34 cellular contexts compared by ENCODE assay signal in the genomic region with DNA sequence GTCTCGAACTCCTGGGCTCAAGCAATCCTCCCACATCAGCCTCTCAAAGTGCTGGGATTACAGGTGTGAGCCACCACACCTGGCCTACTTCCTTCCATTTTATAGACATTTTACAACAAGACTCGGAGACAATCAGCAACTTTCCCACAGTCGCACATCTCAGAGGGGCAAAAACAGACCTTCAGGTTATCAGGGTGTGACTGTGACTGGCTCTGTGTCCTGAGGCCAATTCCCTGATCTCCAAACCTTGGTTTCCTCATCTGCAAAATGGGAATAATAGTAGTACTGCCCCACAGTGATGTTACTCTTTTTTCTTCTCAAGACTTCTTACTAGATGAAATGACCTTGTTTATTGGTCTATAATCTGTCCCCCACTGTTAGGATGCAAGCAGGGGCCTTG. TPM values are rescaled to one million over a fixed set of nuclear protein-coding genes. Genes with fewer than 3 reads are reported as not detected.
"Had no signal": no experiment of that assay in that cellular context is flagged by ENCODE, and none has a peak within 500 bp of the region (broad histone marks: within the 10 kb centered on the region; RNA-seq: fewer than 3 reads in every experiment).

No MANE protein-coding gene starts in this region.

- H3K36me3 Mint-ChIP-seq: naive thymus-derived CD4-positive, alpha-beta T cell; natural killer cell; neural progenitor cell; stimulated activated memory B cell treated with anti-CD40 and anti-IgM and Interleukin-4, amounts not matched to agents 10 μg/mL and 1 μg/mL and 100 μg/mL, for 72 hours had no signal

- H3K4me1 ChIP-seq: neural progenitor cell, parathyroid adenoma, psoas muscle, spleen, stomach, thyroid gland, tibial nerve, upper lobe of left lung, vagina had no signal

- H3K4me1 Mint-ChIP-seq: natural killer cell; nephron; neural progenitor cell; stimulated activated memory B cell treated with anti-CD40 and anti-IgM and Interleukin-4, amounts not matched to agents 10 μg/mL and 1 μg/mL and 100 μg/mL, for 72 hours had no signal

- H3K79me2 ChIP-seq: parathyroid adenoma had no signal

- H3K4me2 ChIP-seq: neural progenitor cell, smooth muscle cell had no signal

- H3K9me3 Mint-ChIP-seq: natural killer cell; nephron; neural progenitor cell; stimulated activated memory B cell treated with anti-CD40 and anti-IgM and Interleukin-4, amounts not matched to agents 10 μg/mL and 1 μg/mL and 100 μg/mL, for 72 hours; stimulated activated naive CD8-positive, alpha-beta T cell treated with anti-CD3 and anti-CD28 coated beads, Interleukin-15, Interleukin-2, amounts not matched to agents 100 ng/mL and 50 ng/mL, for 24 hours had no signal

- H3K9me3 ChIP-seq: ovary, psoas muscle, spleen, stomach, thoracic aorta, thyroid gland, tibial nerve, upper lobe of left lung, vagina had no signal

- DNase-seq: naive thymus-derived CD4-positive, alpha-beta T cell; natural killer cell; occipital lobe; ovary; posterior cingulate gyrus; psoas muscle; spleen; stimulated activated CD4-positive, alpha-beta T cell treated with anti-CD3 and anti-CD28 coated beads, Interleukin-12 subunit alpha, Interleukin-12 subunit beta, amount 100 ng/mL, for 4 hours; stimulated activated CD4-positive, alpha-beta T cell treated with anti-CD3 and anti-CD28 coated beads, Interleukin-1b, Interleukin-23, amount 100 ng/mL, for 48 hours; stimulated activated CD4-positive, alpha-beta T cell treated with anti-CD3 and anti-CD28 coated beads, Interleukin-4, amount 100 ng/mL, for 1 hour; stimulated activated CD4-positive, alpha-beta T cell treated with anti-CD3 and anti-CD28 coated beads, Interleukin-4, amount 100 ng/mL, for 4 hours; stimulated activated CD8-positive, alpha-beta memory T cell treated with anti-CD3 and anti-CD28 coated beads, Interleukin-4, amount 100 ng/mL, for 48 hours; stimulated activated naive CD4-positive, alpha-beta T cell treated with Interleukin-2 at 50 U/mL for 16 hours; stomach; thyroid gland; trophoblast cell; upper lobe of left lung had no signal

- H2AFZ ChIP-seq: neural progenitor cell, parathyroid adenoma had no signal

- H3K27me3 ChIP-seq: neural progenitor cell, ovary, thyroid gland, tibial nerve, upper lobe of left lung, vagina had no signal

- ATAC-seq: naive thymus-derived CD4-positive, alpha-beta T cell; natural killer cell; psoas muscle; right cardiac atrium; sciatic nerve; stimulated activated memory B cell treated with anti-CD40 and anti-IgM and Interleukin-4, amounts not matched to agents 10 μg/mL and 1 μg/mL and 100 μg/mL, for 72 hours had no signal

- H3K27ac Mint-ChIP-seq: naive thymus-derived CD4-positive, alpha-beta T cell; natural killer cell; nephron; neural progenitor cell; progenitor cell of endocrine pancreas; stimulated activated memory B cell treated with anti-CD40 and anti-IgM and Interleukin-4, amounts not matched to agents 10 μg/mL and 1 μg/mL and 100 μg/mL, for 72 hours; stimulated activated naive CD8-positive, alpha-beta T cell treated with anti-CD3 and anti-CD28 coated beads, Interleukin-15, Interleukin-2, amounts not matched to agents 100 ng/mL and 50 ng/mL, for 24 hours had no signal

- H3K36me3 ChIP-seq: neural progenitor cell, ovary, spleen, stomach, thoracic aorta, thyroid gland, tibial nerve, upper lobe of left lung, vagina had no signal

- H3K4me3 ChIP-seq: neural progenitor cell, ovary, psoas muscle, skin epidermis, smooth muscle cell, spleen, stomach, thoracic aorta, thyroid gland, tibial nerve, upper lobe of left lung, vagina had no signal

- H3K27ac ChIP-seq: neural progenitor cell, ovary, parathyroid adenoma, psoas muscle, skin epidermis, spleen, stomach, thoracic aorta, thyroid gland, tibial nerve, upper lobe of left lung, vagina had no signal

- H3K9ac ChIP-seq: neural progenitor cell, parathyroid adenoma had no signal

- H3K4me3 Mint-ChIP-seq: naive thymus-derived CD4-positive, alpha-beta T cell; natural killer cell; nephron; neural progenitor cell; stimulated activated memory B cell treated with anti-CD40 and anti-IgM and Interleukin-4, amounts not matched to agents 10 μg/mL and 1 μg/mL and 100 μg/mL, for 72 hours; stimulated activated naive CD8-positive, alpha-beta T cell treated with anti-CD3 and anti-CD28 coated beads, Interleukin-15, Interleukin-2, amounts not matched to agents 100 ng/mL and 50 ng/mL, for 24 hours had no signal

RNA-seq across cellular contexts. Expression of gene KCNH6, which starts 10.8 kb away (rescaled TPM):
- total RNA-seq: naive thymus-derived CD4-positive, alpha-beta T cell; natural killer cell; osteoblast; psoas muscle; right cardiac atrium; sciatic nerve; smooth muscle cell; spleen; subcutaneous adipose tissue; thoracic aorta; tibial nerve; ureter; vagina had no signal
- polyA plus RNA-seq: naive thymus-derived CD4-positive, alpha-beta T cell; neural cell; ovary; psoas muscle; right cardiac atrium; smooth muscle cell; spleen had no signal

RNA-seq across cellular contexts. Expression of gene ACE, which starts 35.5 kb away (rescaled TPM):
- polyA plus RNA-seq: naive thymus-derived CD4-positive, alpha-beta T cell had no signal
